1 cellular context compared by ENCODE assay signal in genomic region chr1:70764747-70765146, GRCh38.
TF ChIP-seq lines count a peak whose summit lies in the region.

No MANE protein-coding gene starts in this region.

TF ChIP-seq in SK-N-SH treated with all-trans-retinoic acid at 6 μM for 48 hours, 23 proteins besides CTCF, POLR2A, EP300 and RAD21 (continued from another document):
- TF ChIP-seq CREB5 (CRISPR knock-in tag; IDR thresholded peaks at IDR 0.05; ENCODE audit: low read depth) (no peak), TOX (CRISPR knock-in tag; IDR thresholded peaks at IDR 0.05; ENCODE audit: borderline replicate concordance) (no peak), RARB (CRISPR knock-in tag; IDR thresholded peaks at IDR 0.05) (no peak), GLIS3 (CRISPR knock-in tag; IDR thresholded peaks at IDR 0.05) (no peak), ZNF8 (CRISPR knock-in tag; IDR thresholded peaks at IDR 0.05) (no peak), TCF4 (CRISPR knock-in tag; IDR thresholded peaks at IDR 0.05; ENCODE audit: borderline replicate concordance) (no peak), ZFP30 (CRISPR knock-in tag; IDR thresholded peaks at IDR 0.05) (no peak), BACH2 (CRISPR knock-in tag; IDR thresholded peaks at IDR 0.05; ENCODE audit: borderline replicate concordance) (no peak)
